Comparison of ENCODE assay signal across 8 cellular contexts in genomic region chr2:58240938-58241755, GRCh38. TPM values are rescaled to one million over a fixed set of nuclear protein-coding genes. Genes with fewer than 3 reads are reported as not detected.
DNase-seq lines count a peak whose midpoint lies in the region; ATAC-seq and TF ChIP-seq lines count a peak whose summit lies in the region.

FANCL (minus strand) TSS chr2:58241325; CDS start chr2:58241313, 12 bp downstream.

- H3K4me1 ChIP-seq in MM.1S (ENCODE audit: low read length) = peaks cover 4% of the 10 kb centered on the region; the same call in 1 of the 2 replicates
- H3K4me1 ChIP-seq in foreskin keratinocyte = peaks cover 14% of the 10 kb centered on the region
- peaks cover 0 to 32% (median 15%) of the 10 kb centered on the region in 4 donors for H3K4me1 ChIP-seq in stomach

- peaks cover 13% of the 10 kb centered on the region for H3K36me3 Mint-ChIP-seq in neural crest cell (ENCODE audit: low read depth)

- peaks cover 48% of the 10 kb centered on the region for H3K79me2 ChIP-seq in MM.1S (ENCODE audit: low read length)

- peak within 1 kb of the TSS; percentile 94 for H3K4me2 ChIP-seq in MM.1S (ENCODE audit: low read depth, low read length)

- no peaks in the 10 kb centered on the region for H3K27me3 Mint-ChIP-seq in neural crest cell (ENCODE audit: low read depth)

- H4K20me1 ChIP-seq in MM.1S (ENCODE audit: insufficient read depth, low read length) = no peaks in the 10 kb centered on the region

- H3K9me3 ChIP-seq in MM.1S (replicated peaks; ENCODE audit: insufficient read depth, low read length) (no peaks in the 10 kb centered on the region), stomach (no peaks in the 10 kb centered on the region)

- H3K4me3 ChIP-seq in MM.1S (ENCODE audit: low read length) (peak within 1 kb of the TSS; percentile 96), stomach (peak within 1 kb of the TSS; percentile 76 to 96 (median 82))

- H3K4me3 Mint-ChIP-seq in neural crest cell = peak within 1 kb of the TSS; percentile 98

- peaks cover 36% of the 10 kb centered on the region for H3K4me1 Mint-ChIP-seq in neural crest cell

- H3K27ac ChIP-seq in MM.1S (ENCODE audit: low read length) = peak within 1 kb of the TSS; percentile 83
- peak within 1 kb of the TSS; percentile 73 for H3K27ac ChIP-seq in foreskin keratinocyte
- H3K27ac ChIP-seq in stomach = peak within 1 kb of the TSS; percentile 77 to 93 (median 86)

- H3K9ac ChIP-seq in MM.1S (ENCODE audit: low read length) = peak within 1 kb of the TSS; percentile 89

- WGBS in stomach, 5 donors = 1 to 3% (median 1%) methylated on average over 26 to 54 of the region's 54 CpGs

- no peaks in the 10 kb centered on the region for H3K9me2 ChIP-seq in MM.1S (replicated peaks; ENCODE audit: insufficient read depth, low read length)

- H3K27me3 ChIP-seq in MM.1S (replicated peaks; ENCODE audit: insufficient read depth, low read length) (no peaks in the 10 kb centered on the region), foreskin keratinocyte (no peaks in the 10 kb centered on the region), stomach (peaks cover 0 to 7% (median 0%) of the 10 kb centered on the region in 3 donors)

- ATAC-seq in foreskin keratinocyte = peak; percentile 92

- peak within 1 kb of the TSS; percentile 100 for H3K27ac Mint-ChIP-seq in neural crest cell (ENCODE audit: unreplicated experiment)

- DNase-seq in GDM1 (lab: John Stamatoyannopoulos, UW) = peak; percentile 76
- DNase-seq in HCEC 1CT = peak; percentile 83
- DNase-seq in MM.1S = peak; percentile 88
- DNase-seq in SIG-M5 treated with dmso at 0.1 percent for 504 hours (lab: John Stamatoyannopoulos, UW; ENCODE audit: unreplicated experiment) = peak; percentile 86
- DNase-seq in activated gamma-delta T cell treated with Interleukin-2 at 50 U/mL for 16 hours = peak; percentile 54
- DNase-seq in foreskin keratinocyte = peak; percentile 49 to 69
- peak; percentile 89 for DNase-seq in neural crest cell (ENCODE audit: low read depth, low spot score)
- DNase-seq in stomach = peak; percentile 92

- 0 out of 2 replicates have a peak, but pooled peaks cover 3% of the 10 kb centered on the region for H3F3A ChIP-seq in MM.1S (ENCODE audit: insufficient read depth, low read length)

- no peak for TF ChIP-seq POLR2A in stomach (IDR thresholded peaks at IDR 0.05)

- no peaks in the 10 kb centered on the region for H3K36me3 ChIP-seq in MM.1S (replicated peaks; ENCODE audit: insufficient read depth, low read length)
- H3K36me3 ChIP-seq in stomach = no peaks in the 10 kb centered on the region

- TF ChIP-seq CTCF in MM.1S (IDR thresholded peaks at IDR 0.05; ENCODE audit: low read length) (no peak; the same call in 1 of the 2 replicates), foreskin keratinocyte (conservative IDR thresholded peaks at IDR 0.05) (no peak), neural crest cell (conservative IDR thresholded peaks at IDR 0.05) (no peak), stomach (IDR thresholded peaks at IDR 0.05) (peak in 1 of 7 experiments; percentile 9)

- intact Hi-C loops in stomach (cut with DNase I; ENCODE audit: low total_unique reads) = no loop called here

- H3K9me3 Mint-ChIP-seq in neural crest cell = peaks cover 5% of the 10 kb centered on the region

- no peak for TF ChIP-seq EP300 in stomach (IDR thresholded peaks at IDR 0.05)

- H2AFZ ChIP-seq in MM.1S (ENCODE audit: low read length) = peak within 1 kb of the TSS; percentile 97

RNA-seq across cellular contexts. Expression of gene FANCL, which starts in this region (rescaled TPM):
- total RNA-seq in foreskin keratinocyte (15.9 and 17.7 TPM in 2 replicates), neural crest cell (39.4 and 43.4 TPM in 2 replicates), stomach (100 to 1,000 TPM in 1 of 5 donors, 10 to 100 TPM in 3, 1 to 10 TPM in 1; 4.9 to 275 (median 63.0) TPM)
- polyA plus RNA-seq in foreskin keratinocyte (12.8 and 14.2 TPM in 2 replicates), stomach (10 to 100 TPM in 2 of 3 donors, 1 to 10 TPM in 1; 6.3 to 20.5 (median 11.4) TPM)

Comparison
In these comparisons a context has a peak if more than half of its experiments do, and no peak if none do; other contexts are left out.
1. Peak in every context shown above with its lines: DNase-seq, ATAC-seq, H3K4me3 ChIP-seq and H3K27ac ChIP-seq.